ENCODE assay signal across 8 cellular contexts in the genomic region with DNA sequence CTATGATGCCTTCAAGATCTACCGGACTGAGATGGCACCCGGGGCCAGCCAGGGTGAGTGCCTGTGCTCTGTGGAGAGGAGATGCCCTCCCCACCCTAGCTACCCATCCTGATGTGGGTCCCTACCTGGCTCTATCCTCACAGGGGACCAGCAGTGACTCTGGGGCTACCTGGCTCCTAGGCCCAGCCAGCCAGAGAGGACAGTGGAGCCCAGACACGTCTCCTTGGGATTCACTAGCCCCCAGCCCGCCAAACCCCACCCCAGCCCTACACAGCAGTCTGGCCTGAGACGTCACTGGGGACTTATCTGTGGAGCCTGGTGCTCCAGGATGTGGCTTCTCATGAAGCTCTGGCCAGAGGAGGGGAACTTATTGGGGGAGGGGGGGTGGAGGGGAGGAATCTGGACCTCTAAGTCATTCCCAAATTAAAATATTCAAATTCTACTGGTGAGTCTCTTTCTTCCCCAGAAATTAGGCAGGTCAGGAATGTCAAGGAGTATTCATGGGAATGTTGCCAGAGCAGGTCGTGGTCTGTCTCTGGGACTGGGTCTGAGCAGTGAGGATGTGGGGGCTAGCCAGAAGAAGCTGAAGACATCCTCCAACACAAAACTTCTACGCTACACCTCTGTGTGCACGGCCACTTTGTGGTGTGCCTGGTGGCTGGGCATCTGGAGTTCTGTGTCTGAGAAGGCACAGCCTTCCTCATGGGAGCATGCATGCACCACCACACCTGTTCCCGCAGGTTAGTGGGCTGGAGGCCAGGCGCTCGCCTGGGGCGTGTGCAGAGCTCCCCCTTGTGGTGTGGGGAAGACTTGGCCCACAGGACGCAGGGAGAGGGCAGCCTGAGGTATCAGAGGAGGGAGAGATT. TPM values are rescaled to one million over a fixed set of nuclear protein-coding genes. Genes with fewer than 3 reads are reported as not detected.
DNase-seq lines count a peak whose midpoint lies in the region; ATAC-seq lines count a peak whose summit lies in the region.

No MANE protein-coding gene starts in this region.

- no peak overlapping the region for H2BK5ac ChIP-seq in mesendoderm (ENCODE audit: low read length)

- H3K27ac ChIP-seq in cingulate gyrus (ENCODE audit: low read depth, low read length) = peak overlapping the region; percentile 71
- H3K27ac ChIP-seq in mesendoderm (ENCODE audit: low read depth, low read length) = no peak overlapping the region

- no peaks in the 10 kb centered on the region for H3K27me3 ChIP-seq in mesendoderm (ENCODE audit: insufficient read depth, low read length, poor library complexity)

- H2BK120ac ChIP-seq in mesendoderm (ENCODE audit: low read depth, low read length) = no peak overlapping the region

- no peak overlapping the region for H3K4me3 ChIP-seq in mesendoderm (ENCODE audit: low read length)

- no peaks in the 10 kb centered on the region for H3K79me1 ChIP-seq in mesendoderm (ENCODE audit: low read length)

- no peak overlapping the region for H3K4ac ChIP-seq in mesendoderm (ENCODE audit: low read depth, low read length)

- no peak overlapping the region for H3K23ac ChIP-seq in mesendoderm (ENCODE audit: low read length)

- WGBS in mesendoderm (ENCODE audit: extremely low coverage, insufficient coverage, low lambda C conversion rate) = no CpG with 5 or more reads among the region's 13 CpGs

- no peak overlapping the region for H3K4me2 ChIP-seq in mesendoderm (ENCODE audit: low read length)

- H3K56ac ChIP-seq in mesendoderm (ENCODE audit: low read length) = no peak overlapping the region

- peaks cover 3% of the 10 kb centered on the region for H3K4me1 ChIP-seq in mesendoderm (ENCODE audit: control insufficient read depth, low read depth, low read length)

- no peak overlapping the region for H4K8ac ChIP-seq in mesendoderm (ENCODE audit: low read depth, low read length)

- no peak for ATAC-seq in HG02678 (IDR thresholded peaks at IDR 0.05; ENCODE audit: unreplicated experiment)

- no peak overlapping the region for H2AK5ac ChIP-seq in mesendoderm (ENCODE audit: low read length)

- no peak overlapping the region for H3K18ac ChIP-seq in mesendoderm (ENCODE audit: low read length)

- no peak overlapping the region for H3K9ac ChIP-seq in mesendoderm (ENCODE audit: low read length)

- H4K5ac ChIP-seq in mesendoderm (ENCODE audit: low read length) = no peak overlapping the region

- no peaks in the 10 kb centered on the region for H3K79me2 ChIP-seq in mesendoderm (ENCODE audit: control insufficient read depth, insufficient read depth, low read length)

- no peaks in the 10 kb centered on the region for H3K36me3 ChIP-seq in mesendoderm (ENCODE audit: control insufficient read depth, insufficient read depth, low read length)

- no peak overlapping the region for H2BK15ac ChIP-seq in mesendoderm (replicated peaks; ENCODE audit: low read depth)

- DNase-seq in NK-92 treated with Interleukin-12 subunit alpha and Interleukin-12 subunit beta, amount 100 ng/mL, for 24 hours (lab: John Stamatoyannopoulos, UW) = peak; percentile 19
- DNase-seq in NK-92 (lab: John Stamatoyannopoulos, UW; ENCODE audit: unreplicated experiment) = no peak
- DNase-seq in NCI-H2029 treated with DMSO at 0.1 percent for 48 hours (lab: John Stamatoyannopoulos, UW) = peak; percentile 99
- peak; percentile 76 for DNase-seq in activated CD4-positive, alpha-beta T cell treated with anti-CD3 and anti-CD28 coated beads for 48 hours
- peak; percentile 64 for DNase-seq in mesendoderm
- peak; percentile 76 for DNase-seq in stimulated activated CD8-positive, alpha-beta memory T cell treated with anti-CD3 and anti-CD28 coated beads, Interleukin-4, amount 100 ng/mL, for 48 hours

RNA-seq across cellular contexts. Expression of gene CMTM5, which starts 2.7 kb away (rescaled TPM):
- 0.06 TPM for polyA plus RNA-seq in mesendoderm (2013, experiment 1 of 2)
- polyA plus RNA-seq in mesendoderm (2013, experiment 2 of 2) = 0.06 TPM

RNA-seq across cellular contexts. Expression of gene IL25, which starts 7.0 kb away (rescaled TPM):
- not detected for polyA plus RNA-seq in mesendoderm (2013, experiment 1 of 2)
- polyA plus RNA-seq in mesendoderm (2013, experiment 2 of 2) = not detected

RNA-seq across cellular contexts. Expression of gene EFS, which starts 14.6 kb away (rescaled TPM):
- polyA plus RNA-seq in mesendoderm (2013, experiment 1 of 2) = 11.1 TPM
- 10.3 TPM for polyA plus RNA-seq in mesendoderm (2013, experiment 2 of 2)

RNA-seq across cellular contexts. Expression of gene SLC22A17, which starts 26.9 kb away (rescaled TPM):
- 15.4 TPM for polyA plus RNA-seq in mesendoderm (2013, experiment 1 of 2)
- 16.7 TPM for polyA plus RNA-seq in mesendoderm (2013, experiment 2 of 2)

RNA-seq across cellular contexts. Expression of gene MYH6, which starts 28.5 kb away (rescaled TPM):
- 0.03 TPM for polyA plus RNA-seq in mesendoderm (2013, experiment 1 of 2)
- not detected for polyA plus RNA-seq in mesendoderm (2013, experiment 2 of 2)
